In genomic region chr2:70887550-70888229, GRCh38 we compare ENCODE assay signal across 9 cellular contexts. TPM values are rescaled to one million over a fixed set of nuclear protein-coding genes. Genes with fewer than 3 reads are reported as not detected.
DNase-seq lines count a peak whose midpoint lies in the region; ATAC-seq and TF ChIP-seq lines count a peak whose summit lies in the region.
"Had no signal": no experiment of that assay in that cellular context is flagged by ENCODE, and none has a peak within 500 bp of the region (broad histone marks: within the 10 kb centered on the region; RNA-seq: fewer than 3 reads in every experiment).

No MANE protein-coding gene starts in this region.

- WGBS in transverse colon (ENCODE audit: low coverage in 1 of 2), 2 donors = 13% methylated on average over 45 of the region's 56 CpGs; no CpG with 5 or more reads in 1 of the 2 donors

- in situ Hi-C loops in G401 (cut with HindIII; ENCODE audit: low sequenced_read_pairs) (no loop called here), transverse colon (cut with MboI; ENCODE audit: low pct_ligation_motif_present in 1 of 4, low pct_unique_long_range_greater_than_20kb in 1 of 4, low sequenced_read_pairs in 3 of 4) (no loop called here)

- ATAC-seq in HG02884 (IDR thresholded peaks at IDR 0.05; ENCODE audit: unreplicated experiment) (no peak), HG02973 (IDR thresholded peaks at IDR 0.05; ENCODE audit: unreplicated experiment) (no peak)

- no peaks in the 10 kb centered on the region for H3K36me3 ChIP-seq in colonic mucosa
- no peaks in the 10 kb centered on the region for H3K36me3 ChIP-seq in muscle layer of colon (ENCODE audit: insufficient read depth, low read length)
- no peaks in the 10 kb centered on the region for H3K36me3 ChIP-seq in transverse colon

- TF ChIP-seq CTCF in colonic mucosa (IDR thresholded peaks at IDR 0.05) (no peak), transverse colon (IDR thresholded peaks at IDR 0.05) (no peak)

- H3K4me1 ChIP-seq in colonic mucosa (peaks cover 6% of the 10 kb centered on the region), muscle layer of colon (ENCODE audit: insufficient read depth, low read length) (peaks cover 12% of the 10 kb centered on the region), transverse colon (peaks cover 7 to 28% (median 16%) of the 10 kb centered on the region in 4 donors)

- H3K9me3 ChIP-seq in colonic mucosa (no peaks in the 10 kb centered on the region), muscle layer of colon (ENCODE audit: low read length) (no peaks in the 10 kb centered on the region), transverse colon (no peaks in the 10 kb centered on the region)

- TF ChIP-seq POLR2A in transverse colon (IDR thresholded peaks at IDR 0.05) = no peak

- no peak for TF ChIP-seq EP300 in transverse colon (IDR thresholded peaks at IDR 0.05; ENCODE audit: low read depth)

- DNase-seq in G401 (ENCODE audit: low spot score) = peak; percentile 40
- peak; percentile 68 to 71 for DNase-seq in NCI-H1930 (lab: John Stamatoyannopoulos, UW)
- DNase-seq in colonic mucosa = peak; percentile 42
- peak; percentile 54 for DNase-seq in transverse colon
- DNase-seq in HT-29 (ENCODE audit: low spot score) = no peak

- intact Hi-C loops in colonic mucosa (cut with DNase I) = no loop called here
- intact Hi-C loops in transverse colon (cut with DNase I; ENCODE audit: low total_unique reads) = no loop called here

- H3K27me3 ChIP-seq in colonic mucosa (peaks cover 78% of the 10 kb centered on the region), muscle layer of colon (ENCODE audit: control insufficient read depth in 1 of 2, insufficient read depth in 2 of 2, low read length in 2 of 2) (peaks cover 65 to 81% of the 10 kb centered on the region in 2 donors), transverse colon (peaks cover 100% of the 10 kb centered on the region)

- H3K27ac ChIP-seq in colonic mucosa (no peak overlapping the region), muscle layer of colon (ENCODE audit: low read depth, low read length) (no peak overlapping the region), transverse colon (no peak overlapping the region)

- H3K9ac ChIP-seq in colonic mucosa (ENCODE audit: low read depth in 2 of 2, low read length in 2 of 2) = no peak overlapping the region
- H3K9ac ChIP-seq in muscle layer of colon (ENCODE audit: low read length) = no peak overlapping the region

- H3K4me3 ChIP-seq in colonic mucosa (peak overlapping the region; percentile 43), muscle layer of colon (ENCODE audit: low read depth in 1 of 2, low read length in 2 of 2) (peak overlapping the region; percentile 28 to 34), transverse colon (peak overlapping the region; percentile 3 to 53 (median 28))

RNA-seq across cellular contexts. Expression of gene VAX2, which starts 12.7 kb away (rescaled TPM):
- 6.1 and 8.1 TPM in 2 replicates for total RNA-seq in G401 (2014; rRNA removed; shearing (Covaris generic))
- total RNA-seq in colonic mucosa (not detected), transverse colon (not detected)
- 1.8 and 2.3 TPM in 2 replicates for total RNA-seq in HT-29 (2014; rRNA removed; shearing (Covaris generic))

RNA-seq across cellular contexts. Expression of gene ATP6V1B1, which starts 48.0 kb away (rescaled TPM):
- total RNA-seq in G401 (2014; rRNA removed; shearing (Covaris generic)) = 1.1 TPM in 1 of 2 replicates, not detected in the other
- total RNA-seq in colonic mucosa = not detected
- total RNA-seq in transverse colon = not detected
- total RNA-seq in HT-29 (2014; rRNA removed; shearing (Covaris generic)) = 32.8 and 43.9 TPM in 2 replicates

RNA-seq across cellular contexts. Expression of gene CD207, which starts 52.1 kb away (rescaled TPM):
- total RNA-seq in G401 (2014; rRNA removed; shearing (Covaris generic)) = 0.10 and 0.37 TPM in 2 replicates
- total RNA-seq in colonic mucosa = under 1 TPM in 1 of 2 donors, not detected in 1; 0.21 TPM
- under 1 TPM in 1 of 4 donors, not detected in 3; 0.95 TPM for total RNA-seq in transverse colon
- not detected in 2 replicates for total RNA-seq in HT-29 (2014; rRNA removed; shearing (Covaris generic))
- total RNA-seq: NCI-H460 had no signal

Comparison
In these comparisons a context has a peak if more than half of its experiments do, and no peak if none do; other contexts are left out.
1. RNA of gene ATP6V1B1, which starts 48.0 kb away (total RNA-seq): 32.8 to 43.9 TPM in HT-29; not detected in transverse colon, 1.1 TPM in G401 and not detected in colonic mucosa; every median in the first group is over 10 times any median in the second.
2. Peak in every context shown above with its lines, with median percentiles within 50 percentile points of each other: H3K4me3 ChIP-seq.